Comparison of ENCODE assay signal across 12 cellular contexts in genomic region chr1:211518330-211519289, GRCh38. TPM values are rescaled to one million over a fixed set of nuclear protein-coding genes. Genes with fewer than 3 reads are reported as not detected.
DNase-seq lines count a peak whose midpoint lies in the region; ATAC-seq and TF ChIP-seq lines count a peak whose summit lies in the region.
"Had no signal": no experiment of that assay in that cellular context is flagged by ENCODE, and none has a peak within 500 bp of the region (broad histone marks: within the 10 kb centered on the region; RNA-seq: fewer than 3 reads in every experiment).

No MANE protein-coding gene starts in this region.

- H3K9me3 Mint-ChIP-seq in WTC11: no peaks in the 10 kb centered on the region
- no peaks in the 10 kb centered on the region for H3K9me3 Mint-ChIP-seq in T-helper 2 cell treated with Interferon-gamma antibody and Interleukin-4, amounts not matched to agents 5 μg/mL and 100 μg/mL, for 36 hours
- H3K9me3 Mint-ChIP-seq: naive thymus-derived CD4-positive, alpha-beta T cell had no signal

- TF ChIP-seq CTCF in GM13977 (IDR thresholded peaks at IDR 0.05; ENCODE audit: extremely low read depth, insufficient read depth, missing control alignments) (no peak), WTC11 (IDR thresholded peaks at IDR 0.05) (no peak)

- H3K4me1 Mint-ChIP-seq in WTC11: peaks cover 19% of the 10 kb centered on the region
- H3K4me1 Mint-ChIP-seq in T-helper 2 cell treated with Interferon-gamma antibody and Interleukin-4, amounts not matched to agents 5 μg/mL and 100 μg/mL, for 36 hours (ENCODE audit: low read depth): peaks cover 33% of the 10 kb centered on the region

- H3K27ac ChIP-seq in SJCRH30: no peak overlapping the region

- H3K36me3 ChIP-seq in SJCRH30: no peaks in the 10 kb centered on the region

- POLR2A ChIA-PET in WTC11 (lab: Charles Lee): no interaction called here

- no peaks in the 10 kb centered on the region for H3K27me3 ChIP-seq in SJCRH30

- H3K9me3 ChIP-seq in SJCRH30 (replicated peaks): no peaks in the 10 kb centered on the region

- ATAC-seq in GM21360 (IDR thresholded peaks at IDR 0.05; ENCODE audit: unreplicated experiment) (peak; percentile 48), HG03045 (IDR thresholded peaks at IDR 0.05; ENCODE audit: unreplicated experiment) (peak; percentile 45), WTC11 (no peak), GM18873 (IDR thresholded peaks at IDR 0.05; ENCODE audit: low FRiP score, unreplicated experiment) (no peak)
- ATAC-seq: naive thymus-derived CD4-positive, alpha-beta T cell had no signal

- H3K27ac Mint-ChIP-seq in WTC11: no peak overlapping the region; the same call in 1 of the 2 replicates
- no peak overlapping the region for H3K27ac Mint-ChIP-seq in T-helper 2 cell treated with Interferon-gamma antibody and Interleukin-4, amounts not matched to agents 5 μg/mL and 100 μg/mL, for 36 hours

- CTCF ChIA-PET in WTC11 (lab: Charles Lee): no interaction called here

- in situ Hi-C loops in GM13977 (cut with MboI; ENCODE audit: low pct_unique_long_range_greater_than_20kb, low sequenced_read_pairs, unreplicated experiment): no loop called here

- H3K4me3 ChIP-seq in SJCRH30: no peak overlapping the region
- H3K4me3 ChIP-seq: PC-9 had no signal

- H3K4me3 Mint-ChIP-seq in WTC11: no peak overlapping the region
- no peak overlapping the region for H3K4me3 Mint-ChIP-seq in T-helper 2 cell treated with Interferon-gamma antibody and Interleukin-4, amounts not matched to agents 5 μg/mL and 100 μg/mL, for 36 hours
- H3K4me3 Mint-ChIP-seq: naive thymus-derived CD4-positive, alpha-beta T cell had no signal

- H3K36me3 Mint-ChIP-seq in WTC11: no peaks in the 10 kb centered on the region
- no peaks in the 10 kb centered on the region for H3K36me3 Mint-ChIP-seq in T-helper 2 cell treated with Interferon-gamma antibody and Interleukin-4, amounts not matched to agents 5 μg/mL and 100 μg/mL, for 36 hours (ENCODE audit: low read depth)
- H3K36me3 Mint-ChIP-seq: CD4-positive, CD25-positive, alpha-beta regulatory T cell; naive thymus-derived CD4-positive, alpha-beta T cell had no signal

- peak; percentile 50 for DNase-seq in GM13977 (ENCODE audit: low spot score)
- DNase-seq in WTC11 (ENCODE audit: low spot score): no peak
- DNase-seq in T-helper 2 cell treated with Interferon-gamma antibody and Interleukin-4, amounts not matched to agents 5 μg/mL and 100 μg/mL, for 36 hours (ENCODE audit: low spot score): no peak
- no peak for DNase-seq in HUDEP-2 (lab: John Stamatoyannopoulos, UW; ENCODE audit: unreplicated experiment in 76 of 76)
- no peak for DNase-seq in SJCRH30
- DNase-seq: activated CD4-positive, alpha-beta T cell treated with anti-CD3 and anti-CD28 coated beads for 48 hours; CD4-positive, CD25-positive, alpha-beta regulatory T cell; naive thymus-derived CD4-positive, alpha-beta T cell; PC-9 had no signal

- no peaks in the 10 kb centered on the region; the same call in 1 of the 2 replicates for H3K4me1 ChIP-seq in SJCRH30

- H3K27me3 Mint-ChIP-seq in WTC11 (ENCODE audit: low read depth): peaks cover 34% of the 10 kb centered on the region
- peaks cover 3% of the 10 kb centered on the region for H3K27me3 Mint-ChIP-seq in T-helper 2 cell treated with Interferon-gamma antibody and Interleukin-4, amounts not matched to agents 5 μg/mL and 100 μg/mL, for 36 hours (ENCODE audit: low read depth)

TF ChIP-seq in WTC11, 78 proteins besides CTCF, POLR2A, EP300 and RAD21:
- peak; percentile 54; the same call in 1 of the 2 replicates for TF ChIP-seq GABPB1 (CRISPR knock-in tag; IDR thresholded peaks at IDR 0.05)
- TF ChIP-seq, protein P1, sequence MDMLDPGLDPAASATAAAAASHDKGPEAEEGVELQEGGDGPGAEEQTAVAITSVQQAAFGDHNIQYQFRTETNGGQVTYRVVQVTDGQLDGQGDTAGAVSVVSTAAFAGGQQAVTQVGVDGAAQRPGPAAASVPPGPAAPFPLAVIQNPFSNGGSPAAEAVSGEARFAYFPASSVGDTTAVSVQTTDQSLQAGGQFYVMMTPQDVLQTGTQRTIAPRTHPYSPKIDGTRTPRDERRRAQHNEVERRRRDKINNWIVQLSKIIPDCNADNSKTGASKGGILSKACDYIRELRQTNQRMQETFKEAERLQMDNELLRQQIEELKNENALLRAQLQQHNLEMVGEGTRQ (CRISPR knock-in tag; IDR thresholded peaks at IDR 0.05): no peak
TF ChIP-seq in WTC11: peak in this region for 1.

RNA-seq across cellular contexts. Expression of gene RD3, which starts 26.6 kb away (rescaled TPM):
- 0.16 to 0.30 TPM (median 0.17 TPM) in 3 replicates for total RNA-seq in WTC11 (2021)
- total RNA-seq in SJCRH30 (2014; rRNA removed; shearing (Covaris generic)): 0.28 and 0.51 TPM in 2 replicates
- total RNA-seq: CD4-positive, CD25-positive, alpha-beta regulatory T cell; naive thymus-derived CD4-positive, alpha-beta T cell had no signal

Comparison
In these comparisons a context has a peak if more than half of its experiments do, and no peak if none do; other contexts are left out.
1. ATAC-seq: peak in GM21360 (single experiment) and HG03045 (single experiment); none in WTC11 (single experiment) and GM18873 (single experiment).